19 cellular contexts compared by ENCODE assay signal in genomic region chr17:3765981-3766380, GRCh38. TPM values are rescaled to one million over a fixed set of nuclear protein-coding genes. Genes with fewer than 3 reads are reported as not detected.
DNase-seq lines count a peak whose midpoint lies in the region; ATAC-seq lines count a peak whose summit lies in the region.
"Had no signal": no experiment of that assay in that cellular context is flagged by ENCODE, and none has a peak within 500 bp of the region (broad histone marks: within the 10 kb centered on the region; RNA-seq: fewer than 3 reads in every experiment).

No MANE protein-coding gene starts in this region.

- WGBS in thymus, result 93% methylated on average over 9 of the region's 9 CpGs

- no peaks in the 10 kb centered on the region for H3K27me3 Mint-ChIP-seq in activated T-cell treated with anti-CD3 and anti-CD28 coated beads, Interleukin-2, amount 50 U/mL, for 24 hours
- H3K27me3 Mint-ChIP-seq in activated CD4-positive, alpha-beta memory T cell treated with anti-CD3 and anti-CD28 coated beads for 36 hours, result peaks cover 1% of the 10 kb centered on the region
- H3K27me3 Mint-ChIP-seq in immature natural killer cell (ENCODE audit: low read depth in 3 of 3), result peaks cover 30 to 39% (median 37%) of the 10 kb centered on the region in 3 donors

- H3K4me1 Mint-ChIP-seq in activated T-cell treated with anti-CD3 and anti-CD28 coated beads, Interleukin-2, amount 50 U/mL, for 24 hours (ENCODE audit: low read depth), result peaks cover 74% of the 10 kb centered on the region
- H3K4me1 Mint-ChIP-seq in activated CD4-positive, alpha-beta memory T cell treated with anti-CD3 and anti-CD28 coated beads for 36 hours (ENCODE audit: low read depth), result peaks cover 43% of the 10 kb centered on the region
- peaks cover 93% of the 10 kb centered on the region in 2 donors for H3K4me1 Mint-ChIP-seq in immature natural killer cell

- no peaks in the 10 kb centered on the region for H3K36me3 ChIP-seq in thymus (ENCODE audit: control insufficient read depth, insufficient read depth)
- H3K36me3 ChIP-seq: pancreas, vagina had no signal

- no peak for ATAC-seq in GM21528 (IDR thresholded peaks at IDR 0.05; ENCODE audit: low FRiP score, unreplicated experiment)
- ATAC-seq: foreskin keratinocyte, Panc1, pancreas, SK-N-SH treated with all-trans-retinoic acid at 6 μM for 48 hours had no signal

- no peaks in the 10 kb centered on the region for H3K27me3 ChIP-seq in thymus (ENCODE audit: control insufficient read depth, insufficient read depth)
- H3K27me3 ChIP-seq: pancreas, vagina had no signal

- no peak overlapping the region for H3K4me3 ChIP-seq in thymus (ENCODE audit: low read length)
- H3K4me3 ChIP-seq: pancreas, vagina had no signal

- POLR2A ChIA-PET in activated CD4-positive, alpha-beta memory T cell treated with anti-CD3 and anti-CD28 coated beads for 36 hours (lab: Charles Lee), result no interaction called here

- no peaks in the 10 kb centered on the region for H3K9me3 Mint-ChIP-seq in activated T-cell treated with anti-CD3 and anti-CD28 coated beads, Interleukin-2, amount 50 U/mL, for 24 hours
- H3K9me3 Mint-ChIP-seq in activated CD4-positive, alpha-beta memory T cell treated with anti-CD3 and anti-CD28 coated beads for 36 hours, result no peaks in the 10 kb centered on the region
- no peaks in the 10 kb centered on the region for H3K9me3 Mint-ChIP-seq in immature natural killer cell

- no peak for DNase-seq in activated T-cell treated with anti-CD3 and anti-CD28 coated beads, Interleukin-2, amount 50 U/mL, for 24 hours
- no peak for DNase-seq in activated T-cell treated with anti-CD3 and anti-CD28 coated beads, Interleukin-2, amount 50 U/mL, for 48 hours
- no peak for DNase-seq in activated CD4-positive, alpha-beta memory T cell treated with anti-CD3 and anti-CD28 coated beads for 36 hours
- no peak for DNase-seq in immature natural killer cell
- no peak for DNase-seq in HuH-7.5 (ENCODE audit: low spot score)
- no peak for DNase-seq in D341Med (ENCODE audit: low spot score)
- DNase-seq: ACHN, amniotic stem cell, COR-L47, foreskin keratinocyte, NCI-H1105, NCI-H2107, NCI-H526 treated with DMSO at 0.1 percent for 48 hours, pancreas had no signal

- intact Hi-C loops in activated CD4-positive, alpha-beta memory T cell treated with anti-CD3 and anti-CD28 coated beads for 36 hours (cut with micrococcal nuclease), result loop anchor here (1.0 kb wide), 2 partner anchors 25 to 28 kb away; no protein-coding TSS in a partner anchor

- H3K4me3 Mint-ChIP-seq in activated T-cell treated with anti-CD3 and anti-CD28 coated beads, Interleukin-2, amount 50 U/mL, for 24 hours, result peak overlapping the region; percentile 49
- H3K4me3 Mint-ChIP-seq in activated CD4-positive, alpha-beta memory T cell treated with anti-CD3 and anti-CD28 coated beads for 36 hours, result no peak overlapping the region
- H3K4me3 Mint-ChIP-seq in immature natural killer cell, result peak overlapping the region; percentile 85 to 98 (median 90)

- H3K27ac Mint-ChIP-seq in activated T-cell treated with anti-CD3 and anti-CD28 coated beads, Interleukin-2, amount 50 U/mL, for 24 hours, result peak overlapping the region; percentile 94
- H3K27ac Mint-ChIP-seq in activated CD4-positive, alpha-beta memory T cell treated with anti-CD3 and anti-CD28 coated beads for 36 hours, result peak overlapping the region; percentile 87
- peak overlapping the region; percentile 98 to 100 (median 98) for H3K27ac Mint-ChIP-seq in immature natural killer cell

- peaks cover 44% of the 10 kb centered on the region for H3K4me1 ChIP-seq in thymus (ENCODE audit: control insufficient read depth, insufficient read depth, low read length)
- H3K4me1 ChIP-seq: foreskin keratinocyte, pancreas, vagina had no signal

- H3K9me3 ChIP-seq in thymus (ENCODE audit: control insufficient read depth), result no peaks in the 10 kb centered on the region
- H3K9me3 ChIP-seq: pancreas, vagina had no signal

- CTCF ChIA-PET in activated CD4-positive, alpha-beta memory T cell treated with anti-CD3 and anti-CD28 coated beads for 36 hours (lab: Charles Lee), result interaction anchor here (0.6 to 1.3 kb wide), 6 partner anchors 27 to 80 kb away, joined by 3 to 6 read pairs (median 3); partner anchors contain the start of gene NCBP3

- H3K36me3 Mint-ChIP-seq in activated T-cell treated with anti-CD3 and anti-CD28 coated beads, Interleukin-2, amount 50 U/mL, for 24 hours (ENCODE audit: low read depth), result peaks cover under 1% of the 10 kb centered on the region
- no peaks in the 10 kb centered on the region for H3K36me3 Mint-ChIP-seq in activated CD4-positive, alpha-beta memory T cell treated with anti-CD3 and anti-CD28 coated beads for 36 hours
- peaks cover 7 to 8% (median 8%) of the 10 kb centered on the region in 3 donors for H3K36me3 Mint-ChIP-seq in immature natural killer cell

- H3K27ac ChIP-seq in thymus (ENCODE audit: low read depth), result peak overlapping the region; percentile 96
- H3K27ac ChIP-seq: foreskin keratinocyte, pancreas, vagina had no signal

RNA-seq across cellular contexts. Expression of gene ITGAE, which starts 35.0 kb away (rescaled TPM):
- total RNA-seq in activated CD4-positive, alpha-beta memory T cell treated with anti-CD3 and anti-CD28 coated beads for 36 hours, result 10 to 100 TPM; 32.8 to 34.4 TPM
- polyA plus RNA-seq in immature natural killer cell (10 to 100 TPM; 68.2 to 81.9 (median 81.8) TPM), thymus (170 TPM)

RNA-seq across cellular contexts. Expression of gene HASPIN, which starts 42.3 kb away (rescaled TPM):
- 10 to 100 TPM; 22.0 to 22.7 TPM for total RNA-seq in activated CD4-positive, alpha-beta memory T cell treated with anti-CD3 and anti-CD28 coated beads for 36 hours
- polyA plus RNA-seq in immature natural killer cell (under 1 TPM in 2 of 3 donors, not detected in 1; 0.20 to 0.47 TPM), thymus (2.3 TPM)
- polyA plus RNA-seq: pancreas had no signal
